1 cellular context compared by ENCODE assay signal in genomic region chr2:198901894-198902293, GRCh38.
A peak's percentile ranks its signal among the peaks of the same experiment; 100 is the strongest.
TF ChIP-seq lines count a peak whose summit lies in the region.

No MANE protein-coding gene starts in this region.

TF ChIP-seq in GM12878, 131 proteins besides CTCF, POLR2A, EP300 and RAD21:
- TF ChIP-seq, protein P1, sequence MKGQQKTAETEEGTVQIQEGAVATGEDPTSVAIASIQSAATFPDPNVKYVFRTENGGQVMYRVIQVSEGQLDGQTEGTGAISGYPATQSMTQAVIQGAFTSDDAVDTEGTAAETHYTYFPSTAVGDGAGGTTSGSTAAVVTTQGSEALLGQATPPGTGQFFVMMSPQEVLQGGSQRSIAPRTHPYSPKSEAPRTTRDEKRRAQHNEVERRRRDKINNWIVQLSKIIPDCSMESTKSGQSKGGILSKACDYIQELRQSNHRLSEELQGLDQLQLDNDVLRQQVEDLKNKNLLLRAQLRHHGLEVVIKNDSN (IDR thresholded peaks at IDR 0.05; ENCODE audit: borderline replicate concordance, extremely low read length, insufficient read depth, low read depth, low read length) = peak; percentile 24
- TF ChIP-seq IRF4 (IDR thresholded peaks at IDR 0.05; ENCODE audit: low read depth, low read length) (no peak), SKIL (IDR thresholded peaks at IDR 0.05; ENCODE audit: low read depth, poor library complexity, severe bottlenecking) (no peak), RELB (IDR thresholded peaks at IDR 0.05; ENCODE audit: low read depth) (no peak), NFXL1 (IDR thresholded peaks at IDR 0.05; ENCODE audit: borderline replicate concordance) (no peak), SMARCA5 (IDR thresholded peaks at IDR 0.05) (no peak), CBFB (IDR thresholded peaks at IDR 0.05; ENCODE audit: low read depth) (no peak), RAD51 (IDR thresholded peaks at IDR 0.05) (0 out of 2 replicates have a peak, but pooled peaks have one; percentile 29), SRF (IDR thresholded peaks at IDR 0.05; ENCODE audit: low read depth in 2 of 2, low read length in 2 of 2) (no peak), POLR2AphosphoS5 (IDR thresholded peaks at IDR 0.05; ENCODE audit: low read length) (no peak), NKRF (conservative IDR thresholded peaks at IDR 0.05) (no peak), TCF7 (IDR thresholded peaks at IDR 0.05; ENCODE audit: borderline replicate concordance) (no peak), RCOR1 (conservative IDR thresholded peaks at IDR 0.05; ENCODE audit: low read depth, low read length) (no peak), POU2F2 (IDR thresholded peaks at IDR 0.05; ENCODE audit: borderline replicate concordance, low read depth, low read length) (no peak)
